ENCODE assay signal across 7 cellular contexts in the genomic region with DNA sequence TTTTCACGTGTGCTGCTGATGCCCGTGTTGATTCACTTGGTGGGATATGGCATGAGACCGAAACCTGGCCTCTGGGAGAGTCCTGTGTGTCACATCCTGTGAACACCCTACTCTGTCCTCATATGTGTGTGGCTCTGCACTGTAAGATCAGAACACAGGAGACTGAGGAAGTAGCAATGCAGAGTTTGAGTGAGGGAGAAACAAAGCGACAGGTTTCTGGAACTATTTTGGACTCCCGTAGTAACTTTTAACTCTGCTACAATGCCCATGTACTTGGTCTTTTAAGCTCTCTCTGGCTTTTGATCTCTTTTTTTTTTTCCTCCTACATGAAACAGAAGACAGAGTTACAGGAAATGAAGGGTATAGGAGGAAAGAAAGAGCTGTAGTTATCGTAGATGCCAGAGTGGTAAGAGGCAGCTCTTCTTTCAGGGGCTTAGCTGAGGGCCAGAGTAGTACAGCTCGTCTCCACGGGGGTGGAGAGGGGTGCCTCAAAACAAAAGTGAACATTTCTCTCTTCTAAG. TPM values are rescaled to one million over a fixed set of nuclear protein-coding genes. Genes with fewer than 3 reads are reported as not detected.
DNase-seq lines count a peak whose midpoint lies in the region; ATAC-seq and TF ChIP-seq lines count a peak whose summit lies in the region.

No MANE protein-coding gene starts in this region.

- no peaks in the 10 kb centered on the region for H3K27me3 ChIP-seq in thymus (ENCODE audit: control insufficient read depth, insufficient read depth)
- H3K27me3 ChIP-seq in BE2C: no peaks in the 10 kb centered on the region

- peak; percentile 46 for DNase-seq in activated CD4-positive, CD25-positive, alpha-beta regulatory T cell treated with anti-CD3 and anti-CD28 coated beads, Interleukin-2, amount 50 U/mL, for 72 hours
- peak; percentile 33 for DNase-seq in dedifferentiated amniotic fluid mesenchymal stem cell (ENCODE audit: extremely low spot score)
- DNase-seq in BE2C: no peak

- no peaks in the 10 kb centered on the region for H3K9me3 ChIP-seq in thymus (ENCODE audit: control insufficient read depth)
- no peaks in the 10 kb centered on the region for H3K9me3 ChIP-seq in BE2C

- TF ChIP-seq CTCF in nephron (IDR thresholded peaks at IDR 0.05; ENCODE audit: unreplicated experiment in 3 of 3) (no peak), BE2C (IDR thresholded peaks at IDR 0.05; ENCODE audit: low read depth, low read length) (no peak)

- H3K4me1 ChIP-seq in thymus (ENCODE audit: control insufficient read depth, insufficient read depth, low read length) (peaks cover 24% of the 10 kb centered on the region), BE2C (no peaks in the 10 kb centered on the region)

- WGBS in thymus: 12% methylated on average over 8 of the region's 8 CpGs

- H3K4me3 ChIP-seq in thymus (ENCODE audit: low read length): peak overlapping the region; percentile 29
- no peak overlapping the region for H3K4me3 ChIP-seq in BE2C (ENCODE audit: low read depth, low read length)

- H3K4me1 Mint-ChIP-seq in nephron: peaks cover 54% of the 10 kb centered on the region

- peaks cover 17% of the 10 kb centered on the region for H3K36me3 Mint-ChIP-seq in nephron (ENCODE audit: low read depth)

- H3K36me3 ChIP-seq in thymus (ENCODE audit: control insufficient read depth, insufficient read depth) (no peaks in the 10 kb centered on the region), BE2C (no peaks in the 10 kb centered on the region)

- no peaks in the 10 kb centered on the region for H3K27me3 Mint-ChIP-seq in nephron (ENCODE audit: low read depth)

- peak overlapping the region; percentile 95 for H3K27ac ChIP-seq in thymus (ENCODE audit: low read depth)

- H3K9me3 Mint-ChIP-seq in nephron: peaks cover under 1% of the 10 kb centered on the region

- no peak overlapping the region for H3K4me3 Mint-ChIP-seq in nephron

- peak overlapping the region; percentile 72 to 81 (median 80) for H3K27ac Mint-ChIP-seq in nephron

- peak; percentile 77 for ATAC-seq in GM19397 (IDR thresholded peaks at IDR 0.05; ENCODE audit: unreplicated experiment)
- ATAC-seq in HG03342 (IDR thresholded peaks at IDR 0.05; ENCODE audit: unreplicated experiment): peak; percentile 82

RNA-seq across cellular contexts. Expression of a gene that starts 26.6 kb away (rescaled TPM):
- 38.4 TPM for polyA plus RNA-seq in thymus
- not detected for polyA plus RNA-seq in BE2C (2012; ENCODE audit: insufficient read depth, insufficient read length, low read depth)
